ENCODE assay signal across 10 cellular contexts in the genomic region with DNA sequence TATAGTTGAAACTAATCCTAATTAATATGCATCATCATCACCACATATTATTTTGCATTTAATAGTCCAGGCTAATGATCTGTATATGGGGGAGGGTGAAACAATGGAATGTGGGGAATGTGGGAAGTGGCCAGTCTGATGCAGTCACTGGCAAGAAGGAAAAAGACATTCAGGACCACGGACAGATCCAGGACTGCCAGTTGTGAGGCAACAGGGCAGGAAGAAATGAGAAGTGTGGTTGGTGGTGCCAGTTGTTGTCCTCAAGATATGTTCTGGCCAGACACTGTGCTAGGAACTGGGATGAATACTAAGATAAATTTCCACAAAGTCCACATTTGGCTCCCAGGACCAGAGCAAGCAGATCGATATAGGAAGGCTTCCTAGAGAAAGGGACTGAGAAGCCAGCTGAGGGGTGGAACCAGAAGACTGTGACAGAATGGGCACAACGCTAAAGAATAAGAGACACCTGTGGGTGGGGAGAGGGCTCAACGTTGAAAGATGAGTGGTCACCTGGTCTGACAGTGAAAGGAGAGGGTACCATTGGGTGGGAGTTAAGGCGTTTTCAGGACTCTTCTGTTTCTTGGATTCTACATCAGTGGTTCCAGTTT. TPM values are rescaled to one million over a fixed set of nuclear protein-coding genes. Genes with fewer than 3 reads are reported as not detected.
DNase-seq lines count a peak whose midpoint lies in the region; ATAC-seq, FAIRE-seq and TF ChIP-seq lines count a peak whose summit lies in the region.
"Had no signal": no experiment of that assay in that cellular context is flagged by ENCODE, and none has a peak within 500 bp of the region (broad histone marks: within the 10 kb centered on the region; RNA-seq: fewer than 3 reads in every experiment).

No MANE protein-coding gene starts in this region.

- no peaks in the 10 kb centered on the region for H3K36me3 Mint-ChIP-seq in activated CD4-positive, alpha-beta T cell treated with anti-CD3 and anti-CD28 coated beads for 36 hours (ENCODE audit: low read depth)

- H3K4me1 ChIP-seq in endothelial cell of umbilical vein (ENCODE audit: control insufficient read depth, extremely low read depth, insufficient read depth, low read length) = no peaks in the 10 kb centered on the region

- CTCF ChIA-PET in activated CD4-positive, alpha-beta T cell treated with anti-CD3 and anti-CD28 coated beads for 36 hours (lab: Charles Lee) = interaction anchor here (1.1 kb wide), 1 partner anchor 43 kb away, joined by 4 read pairs; no protein-coding TSS in a partner anchor
- CTCF ChIA-PET in endothelial cell of umbilical vein (lab: Charles Lee) = interaction anchor here (1.2 to 1.5 kb wide), 4 partner anchors 8 to 211 kb away, joined by 4 to 14 read pairs (median 6); a partner anchor contains a TSS

- H2AFZ ChIP-seq in endothelial cell of umbilical vein (ENCODE audit: low read depth, low read length) = no peak overlapping the region

- ATAC-seq in activated CD4-positive, alpha-beta T cell treated with anti-CD3 and anti-CD28 coated beads for 36 hours = no peak
- ATAC-seq in HG03175 (IDR thresholded peaks at IDR 0.05; ENCODE audit: unreplicated experiment) = no peak

- intact Hi-C loops in activated CD4-positive, alpha-beta T cell treated with anti-CD3 and anti-CD28 coated beads for 36 hours (cut with DNase I, micrococcal nuclease) = loop anchor here in 1 of 2 experiments (1.0 kb wide), 1 partner anchor 19 kb away; no protein-coding TSS in a partner anchor
- intact Hi-C loops in endothelial cell of umbilical vein (cut with micrococcal nuclease) = loop anchor here (1.0 kb wide), 1 partner anchor 19 kb away; no protein-coding TSS in a partner anchor

- no peaks in the 10 kb centered on the region for H3K36me3 ChIP-seq in endothelial cell of umbilical vein (ENCODE audit: control insufficient read depth in 2 of 2, extremely low read depth in 1 of 2, insufficient read depth in 2 of 2, low read length in 2 of 2)

- no peak overlapping the region for H3K4me3 Mint-ChIP-seq in activated CD4-positive, alpha-beta T cell treated with anti-CD3 and anti-CD28 coated beads for 36 hours
- H3K4me3 Mint-ChIP-seq: T-helper 1 cell treated with Interleukin-12 subunit alpha and Interleukin-12 subunit beta and Interleukin-4 antibody, amounts not matched to agents 30 μg/mL and 1 μg/mL, for 36 hours had no signal

- dilution Hi-C loops in endothelial cell of umbilical vein (cut with MboI; ENCODE audit: extremely low pct_ligation_motif_present, low sequenced_read_pairs) = no loop called here

- no peaks in the 10 kb centered on the region for H3K9me3 ChIP-seq in endothelial cell of umbilical vein (replicated peaks; ENCODE audit: control insufficient read depth, insufficient read depth, low read length)

- no peak overlapping the region for H3K27ac Mint-ChIP-seq in activated CD4-positive, alpha-beta T cell treated with anti-CD3 and anti-CD28 coated beads for 36 hours
- H3K27ac Mint-ChIP-seq: T-helper 1 cell treated with Interleukin-12 subunit alpha and Interleukin-12 subunit beta and Interleukin-4 antibody, amounts not matched to agents 30 μg/mL and 1 μg/mL, for 36 hours had no signal

- POLR2A ChIA-PET in activated CD4-positive, alpha-beta T cell treated with anti-CD3 and anti-CD28 coated beads for 36 hours (lab: Charles Lee) = no interaction called here
- POLR2A ChIA-PET in endothelial cell of umbilical vein (lab: Charles Lee) = no interaction called here

- H3K9me3 Mint-ChIP-seq in activated CD4-positive, alpha-beta T cell treated with anti-CD3 and anti-CD28 coated beads for 36 hours (ENCODE audit: low read depth) = no peaks in the 10 kb centered on the region
- H3K9me3 Mint-ChIP-seq: T-helper 1 cell treated with Interleukin-12 subunit alpha and Interleukin-12 subunit beta and Interleukin-4 antibody, amounts not matched to agents 30 μg/mL and 1 μg/mL, for 36 hours had no signal

- no peaks in the 10 kb centered on the region for H3K4me1 Mint-ChIP-seq in activated CD4-positive, alpha-beta T cell treated with anti-CD3 and anti-CD28 coated beads for 36 hours

- peak; percentile 38 for DNase-seq in activated CD4-positive, alpha-beta T cell treated with anti-CD3 and anti-CD28 coated beads for 36 hours
- DNase-seq in activated CD4-positive, alpha-beta T cell treated with anti-CD3 and anti-CD28 coated beads, Interleukin-2, amount 50 U/mL, for 4 hours = no peak
- peak; percentile 93 for DNase-seq in OCI-M1 (lab: John Stamatoyannopoulos, UW)
- peak; percentile 50 for DNase-seq in endothelial cell of umbilical vein (ENCODE audit: low read depth, low spot score)
- peak; percentile 28 for DNase-seq in retina
- DNase-seq in NCI-H1417 treated with DMSO at 0.1 percent for 48 hours (lab: John Stamatoyannopoulos, UW) = no peak
- no peak for DNase-seq in D721Med (ENCODE audit: insufficient read length, low spot score)

- H3K27ac ChIP-seq in endothelial cell of umbilical vein (ENCODE audit: insufficient read depth, low read depth, low read length) = no peak overlapping the region
- H3K27ac ChIP-seq: skin epidermis had no signal

- no peak overlapping the region for H3K4me2 ChIP-seq in endothelial cell of umbilical vein (ENCODE audit: insufficient read depth, low read length)

- no peak for TF ChIP-seq POLR2A in endothelial cell of umbilical vein (IDR thresholded peaks at IDR 0.05; ENCODE audit: low read depth, low read length)

- H3K79me2 ChIP-seq in endothelial cell of umbilical vein (ENCODE audit: control insufficient read depth, insufficient read depth, low read length) = no peaks in the 10 kb centered on the region

- H3K4me3 ChIP-seq in endothelial cell of umbilical vein (replicated peaks in 1 of 3; ENCODE audit: insufficient read depth in 1 of 3, low read depth in 1 of 3, low read length in 3 of 3) = no peak overlapping the region
- H3K4me3 ChIP-seq: skin epidermis had no signal

- H3K9me1 ChIP-seq in endothelial cell of umbilical vein (replicated peaks; ENCODE audit: control insufficient read depth, extremely low read depth, insufficient read depth, low read length) = no peaks in the 10 kb centered on the region

- FAIRE-seq in endothelial cell of umbilical vein (lab: Jason Lieb, UNC) (peak; percentile 72), D721Med (lab: Jason Lieb, UNC) (no peak)

- TF ChIP-seq CTCF in endothelial cell of umbilical vein (IDR thresholded peaks at IDR 0.05; ENCODE audit: extremely low read depth in 1 of 2, insufficient read depth in 1 of 2, low read depth in 1 of 2, low read length in 2 of 2) (no peak), D721Med (IDR thresholded peaks at IDR 0.05; ENCODE audit: insufficient read depth, missing control alignments) (no peak)

- no peak overlapping the region for H3K9ac ChIP-seq in endothelial cell of umbilical vein (replicated peaks; ENCODE audit: extremely low read depth, insufficient read depth, low read length)

- peaks cover 2 to 3% of the 10 kb centered on the region in 2 experiments for H3K27me3 ChIP-seq in endothelial cell of umbilical vein (ENCODE audit: control insufficient read depth in 2 of 2, insufficient read depth in 2 of 2, low read length in 2 of 2)

- H3K27me3 Mint-ChIP-seq in activated CD4-positive, alpha-beta T cell treated with anti-CD3 and anti-CD28 coated beads for 36 hours = peaks cover 9% of the 10 kb centered on the region

- no peaks in the 10 kb centered on the region for H4K20me1 ChIP-seq in endothelial cell of umbilical vein (replicated peaks; ENCODE audit: control insufficient read depth, extremely low read depth, insufficient read depth, low read length)

- no TSS peak for BruUV-seq in endothelial cell of umbilical vein (replicated peaks; lab: Mats Ljungman, UMichigan)

TF ChIP-seq in endothelial cell of umbilical vein, 7 proteins besides CTCF, POLR2A, EP300 and RAD21:
- TF ChIP-seq POLR2AphosphoS5 (IDR thresholded peaks at IDR 0.05; ENCODE audit: insufficient read depth, low read depth, low read length) (no peak), EZH2 (IDR thresholded peaks at IDR 0.05; ENCODE audit: borderline replicate concordance, low read depth, low read length, severe bottlenecking) (no peak), GATA2 (IDR thresholded peaks at IDR 0.05; ENCODE audit: insufficient read depth, insufficient read length, low read depth, low read length) (no peak), MYC (IDR thresholded peaks at IDR 0.05; ENCODE audit: low read depth, low read length) (no peak), FOS (IDR thresholded peaks at IDR 0.05; ENCODE audit: borderline replicate concordance, insufficient read depth, low read length) (no peak)
- TF ChIP-seq, protein P1, sequence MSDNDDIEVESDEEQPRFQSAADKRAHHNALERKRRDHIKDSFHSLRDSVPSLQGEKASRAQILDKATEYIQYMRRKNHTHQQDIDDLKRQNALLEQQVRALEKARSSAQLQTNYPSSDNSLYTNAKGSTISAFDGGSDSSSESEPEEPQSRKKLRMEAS (IDR thresholded peaks at IDR 0.05; ENCODE audit: insufficient read depth, insufficient read length) = no peak

RNA-seq across cellular contexts. Expression of a gene that starts 6.8 kb away (rescaled TPM):
- total RNA-seq in activated CD4-positive, alpha-beta T cell treated with anti-CD3 and anti-CD28 coated beads for 36 hours = under 1 TPM; 0.18 to 0.21 TPM
- total RNA-seq in endothelial cell of umbilical vein = not detected in 2 replicates
- polyA plus RNA-seq in endothelial cell of umbilical vein = not detected in 2 replicates
- not detected in 2 replicates for polyA plus RNA-seq in endothelial cell of umbilical vein (2011; cell fraction: cytosol; rRNA removed)
- polyA plus RNA-seq in endothelial cell of umbilical vein (2011; cell fraction: nucleus; rRNA removed) = not detected in 2 replicates
- polyA plus RNA-seq in endothelial cell of umbilical vein (2012) = 0.07 and 0.11 TPM in 2 replicates
- polyA minus RNA-seq in endothelial cell of umbilical vein = not detected in 2 replicates
- not detected for polyA minus RNA-seq in endothelial cell of umbilical vein (2011; cell fraction: cytosol; rRNA and poly(A)+ RNA removed)
- not detected in 2 replicates for polyA minus RNA-seq in endothelial cell of umbilical vein (2011; cell fraction: nucleus; rRNA and poly(A)+ RNA removed)

Comparison
In these comparisons a context has a peak if more than half of its experiments do, and no peak if none do; other contexts are left out.
1. DNase-seq: peak in activated CD4-positive, alpha-beta T cell treated with anti-CD3 and anti-CD28 coated beads for 36 hours (single experiment), OCI-M1 (single experiment), endothelial cell of umbilical vein (single experiment) and retina (single experiment); none in activated CD4-positive, alpha-beta T cell treated with anti-CD3 and anti-CD28 coated beads, Interleukin-2, amount 50 U/mL, for 4 hours (0 of 2), NCI-H1417 treated with DMSO at 0.1 percent for 48 hours (single experiment) and D721Med (single experiment).